In the genomic region with DNA sequence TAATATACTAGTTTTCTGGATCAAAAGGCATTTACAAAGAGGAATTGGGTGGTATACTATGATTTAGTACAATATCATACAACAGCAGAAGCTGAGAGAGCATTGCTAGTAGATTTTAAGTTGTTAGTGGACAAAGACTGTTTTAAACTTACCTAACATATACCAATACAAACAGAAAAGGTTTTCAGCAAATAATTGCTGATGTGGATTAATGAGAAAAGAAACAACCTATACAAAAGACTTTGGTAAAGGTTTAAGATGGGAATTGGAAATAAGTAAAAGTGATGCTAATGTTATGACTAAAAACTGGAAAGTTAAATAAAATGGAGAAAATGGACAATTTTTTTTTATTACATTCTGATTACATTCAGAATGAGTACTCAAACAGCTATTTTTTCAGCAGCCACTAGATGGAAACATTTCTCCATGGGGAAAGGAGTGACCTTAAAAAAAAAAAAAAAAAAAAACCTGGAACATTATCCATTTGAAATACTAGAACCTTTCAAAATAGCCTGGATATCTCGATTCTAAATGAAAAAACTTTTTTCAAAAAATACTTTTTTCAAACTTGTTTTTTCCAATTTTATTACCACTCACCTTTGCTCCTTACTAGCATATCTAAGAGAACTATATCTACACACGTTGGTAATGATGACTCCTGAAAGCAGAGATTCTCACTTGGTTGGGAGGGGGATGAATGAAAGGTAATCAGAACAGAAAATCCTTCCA, we compare ENCODE assay signal across 8 cellular contexts. TPM values are rescaled to one million over a fixed set of nuclear protein-coding genes. Genes with fewer than 3 reads are reported as not detected.
DNase-seq lines count a peak whose midpoint lies in the region; ATAC-seq, FAIRE-seq and TF ChIP-seq lines count a peak whose summit lies in the region.

No MANE protein-coding gene starts in this region.

- ATAC-seq in GM18861 (IDR thresholded peaks at IDR 0.05; ENCODE audit: unreplicated experiment) (no peak), GM19324 (IDR thresholded peaks at IDR 0.05; ENCODE audit: low FRiP score, unreplicated experiment) (no peak)

- H3K9me3 Mint-ChIP-seq in nephron progenitor cell, result no peaks in the 10 kb centered on the region

- H3K4me1 Mint-ChIP-seq in nephron progenitor cell, result no peaks in the 10 kb centered on the region

- peaks cover 29% of the 10 kb centered on the region for H3K36me3 ChIP-seq in A673 (ENCODE audit: insufficient read depth, low read length, poor library complexity, severe bottlenecking)

- H3K4me3 ChIP-seq in A673 (ENCODE audit: low read depth, low read length, poor library complexity, severe bottlenecking), result no peak overlapping the region

- POLR2A ChIA-PET in A673 (lab: Charles Lee; ENCODE audit: low non-redundant PET), result interaction anchor here (0.6 kb wide), 2 partner anchors 91 to 121 kb away, joined by 11 to 12 read pairs; no protein-coding TSS in a partner anchor

- no peaks in the 10 kb centered on the region for H3K9me3 ChIP-seq in A673 (ENCODE audit: low read depth, low read length, poor library complexity, severe bottlenecking)

- CTCF ChIA-PET in A673 (lab: Charles Lee), result interaction anchor here (0.6 to 1.0 kb wide), 10 partner anchors 9 to 799 kb away, joined by 3 to 12 read pairs (median 4); partner anchors contain the start of gene IARS2

- no peaks in the 10 kb centered on the region for H3K27me3 Mint-ChIP-seq in nephron progenitor cell (ENCODE audit: low read depth, poor library complexity)

- FAIRE-seq in colon (lab: Jason Lieb, UNC), result peak; percentile 57

- intact Hi-C loops in A673 (cut with micrococcal nuclease; ENCODE audit: unreplicated experiment), result loop anchor here (5.0 kb wide), 1 partner anchor 786 kb away; no protein-coding TSS in a partner anchor

- no peak overlapping the region for H3K4me3 Mint-ChIP-seq in nephron progenitor cell

- H3K27me3 ChIP-seq in A673 (replicated peaks; ENCODE audit: insufficient read depth, low read depth, low read length, poor library complexity), result no peaks in the 10 kb centered on the region

- DNase-seq in A673 (ENCODE audit: low spot score) (peak; percentile 56), GM10266 (ENCODE audit: extremely low spot score) (no peak), NCI-H2227 treated with DMSO at 0.1 percent for 48 hours (lab: John Stamatoyannopoulos, UW) (peak; percentile 68), nephron progenitor cell (no peak), anterior cingulate cortex (lab: John Stamatoyannopoulos, UW) (no peak)

- H3K27ac ChIP-seq in A673 (ENCODE audit: low read depth, low read length, poor library complexity, severe bottlenecking), result no peak overlapping the region

- no peaks in the 10 kb centered on the region for H3K4me1 ChIP-seq in A673 (ENCODE audit: insufficient read depth, low read length, poor library complexity, severe bottlenecking)

- peaks cover 40% of the 10 kb centered on the region for H3K36me3 Mint-ChIP-seq in nephron progenitor cell (ENCODE audit: low read depth)

- no TSS peak for BruUV-seq in A673 (replicated peaks; lab: Mats Ljungman, UMichigan)

- no peak overlapping the region for H3K27ac Mint-ChIP-seq in nephron progenitor cell

- TF ChIP-seq CTCF in A673 (conservative IDR thresholded peaks at IDR 0.05; ENCODE audit: low read depth, low read length), result peak; percentile 72
- peak; percentile 38 for TF ChIP-seq CTCF in GM10266 (IDR thresholded peaks at IDR 0.05; ENCODE audit: control insufficient read depth, insufficient read depth, low read depth, missing control alignments)
- peak; percentile 64 for TF ChIP-seq CTCF in nephron progenitor cell (IDR thresholded peaks at IDR 0.05)

RNA-seq across cellular contexts. Expression of gene EPRS1, which starts 55.4 kb away (rescaled TPM):
- 138 and 139 TPM in 2 replicates for total RNA-seq in A673 (2021)

Comparison
In these comparisons a context has a peak if more than half of its experiments do, and no peak if none do; other contexts are left out.
1. DNase-seq: peak in A673 (single experiment) and NCI-H2227 treated with DMSO at 0.1 percent for 48 hours (single experiment); none in GM10266 (single experiment), nephron progenitor cell (single experiment) and anterior cingulate cortex (0 of 58).
2. Peak in every context shown above with its lines, with median percentiles within 50 percentile points of each other: CTCF ChIP-seq.